ENCODE assay signal across 19 cellular contexts in genomic region chr1:1671365-1672119, GRCh38. TPM values are rescaled to one million over a fixed set of nuclear protein-coding genes. Genes with fewer than 3 reads are reported as not detected.
"Had no signal": no experiment of that assay in that cellular context is flagged by ENCODE, and none has a peak within 500 bp of the region (broad histone marks: within the 10 kb centered on the region; RNA-seq: fewer than 3 reads in every experiment).

No MANE protein-coding gene starts in this region.

- H3K36me3 Mint-ChIP-seq: activated naive CD8-positive, alpha-beta T cell had no signal

- ATAC-seq: left colon; stimulated activated memory B cell treated with anti-CD40 and anti-IgM and Interleukin-4, amounts not matched to agents 10 μg/mL and 1 μg/mL and 100 μg/mL, for 72 hours had no signal

- H3K27me3 Mint-ChIP-seq: activated naive CD8-positive, alpha-beta T cell; stimulated activated memory B cell treated with anti-CD40 and anti-IgM and Interleukin-4, amounts not matched to agents 10 μg/mL and 1 μg/mL and 100 μg/mL, for 72 hours; type B pancreatic cell had no signal

- H3K4me1 Mint-ChIP-seq: endodermal cell had no signal

- H3K9me3 ChIP-seq: breast epithelium, ovary had no signal

- H3K27me3 ChIP-seq: breast epithelium, ovary had no signal

- H3K27ac ChIP-seq: breast epithelium, ovary, SK-N-MC had no signal

- H3K9me3 Mint-ChIP-seq: endodermal cell; immature natural killer cell; stimulated activated memory B cell treated with anti-CD40 and anti-IgM and Interleukin-4, amounts not matched to agents 10 μg/mL and 1 μg/mL and 100 μg/mL, for 72 hours; T-helper 1 cell treated with Interleukin-12 subunit alpha and Interleukin-12 subunit beta and Interleukin-4 antibody, amounts not matched to agents 30 μg/mL and 1 μg/mL, for 36 hours; type B pancreatic cell had no signal

- H3K27ac Mint-ChIP-seq: activated naive CD8-positive, alpha-beta T cell; endodermal cell; immature natural killer cell; stimulated activated memory B cell treated with anti-CD40 and anti-IgM and Interleukin-4, amounts not matched to agents 10 μg/mL and 1 μg/mL and 100 μg/mL, for 72 hours; T-helper 1 cell treated with Interleukin-12 subunit alpha and Interleukin-12 subunit beta and Interleukin-4 antibody, amounts not matched to agents 30 μg/mL and 1 μg/mL, for 36 hours; type B pancreatic cell had no signal

- H3K36me3 ChIP-seq: breast epithelium, ovary had no signal

- H3K4me3 ChIP-seq: breast epithelium, ovary, SK-N-MC had no signal

- H3K4me1 ChIP-seq: breast epithelium had no signal

- DNase-seq: activated CD4-positive, alpha-beta T cell treated with anti-CD3 and anti-CD28 coated beads for 48 hours; activated effector memory CD4-positive, alpha-beta T cell treated with Interleukin-2 at 50 U/mL for 16 hours; activated T-cell treated with anti-CD3 and anti-CD28 coated beads, Interleukin-2, amount 50 U/mL, for 1 hour; amygdala; endodermal cell; erythroblast; immature natural killer cell; mesendoderm; stimulated activated CD4-positive, alpha-beta T cell treated with anti-CD3 and anti-CD28 coated beads, Interleukin-1b, Interleukin-23, amount 100 ng/mL, for 48 hours; substantia nigra had no signal

- H3K4me3 Mint-ChIP-seq: activated naive CD8-positive, alpha-beta T cell; endodermal cell; immature natural killer cell; stimulated activated memory B cell treated with anti-CD40 and anti-IgM and Interleukin-4, amounts not matched to agents 10 μg/mL and 1 μg/mL and 100 μg/mL, for 72 hours; T-helper 1 cell treated with Interleukin-12 subunit alpha and Interleukin-12 subunit beta and Interleukin-4 antibody, amounts not matched to agents 30 μg/mL and 1 μg/mL, for 36 hours; type B pancreatic cell had no signal

RNA-seq across cellular contexts. Expression of gene MMP23B, which starts 39.6 kb away (rescaled TPM):
- total RNA-seq: dermis microvascular lymphatic vessel endothelial cell had no signal
